ENCODE assay signal across 1 cellular context in genomic region chr4:2963185-2964076, GRCh38.
TF ChIP-seq lines count a peak whose summit lies in the region.

Gene GRK4, plus strand, starts transcription at chr4:2963571. Its CDS starts 500 bp downstream, at chr4:2964071.
Gene NOP14, minus strand, starts transcription at chr4:2963406. Its CDS starts 87 bp downstream, at chr4:2963319.

TF ChIP-seq in K562, 482 proteins besides CTCF, POLR2A, EP300 and RAD21 (continued from another document and continues in another):
- TF ChIP-seq, protein P1, sequence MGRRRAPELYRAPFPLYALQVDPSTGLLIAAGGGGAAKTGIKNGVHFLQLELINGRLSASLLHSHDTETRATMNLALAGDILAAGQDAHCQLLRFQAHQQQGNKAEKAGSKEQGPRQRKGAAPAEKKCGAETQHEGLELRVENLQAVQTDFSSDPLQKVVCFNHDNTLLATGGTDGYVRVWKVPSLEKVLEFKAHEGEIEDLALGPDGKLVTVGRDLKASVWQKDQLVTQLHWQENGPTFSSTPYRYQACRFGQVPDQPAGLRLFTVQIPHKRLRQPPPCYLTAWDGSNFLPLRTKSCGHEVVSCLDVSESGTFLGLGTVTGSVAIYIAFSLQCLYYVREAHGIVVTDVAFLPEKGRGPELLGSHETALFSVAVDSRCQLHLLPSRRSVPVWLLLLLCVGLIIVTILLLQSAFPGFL (CRISPR knock-in tag; IDR thresholded peaks at IDR 0.05), result no peak
- no peak for TF ChIP-seq CHD7 (IDR thresholded peaks at IDR 0.05; ENCODE audit: low read depth, low read length)
- TF ChIP-seq PML (IDR thresholded peaks at IDR 0.05; ENCODE audit: low read length), result peak; percentile 56; the same call in 1 of the 2 replicates
- no peak for TF ChIP-seq STAT5A (IDR thresholded peaks at IDR 0.05; ENCODE audit: borderline replicate concordance, low read length)
- TF ChIP-seq CLOCK (CRISPR knock-in tag; IDR thresholded peaks at IDR 0.05; ENCODE audit: borderline replicate concordance), result no peak
- TF ChIP-seq ZNF134 (CRISPR knock-in tag; conservative IDR thresholded peaks at IDR 0.05), result no peak
- no peak for TF ChIP-seq U2AF2 (optimal IDR thresholded peaks at IDR 0.05; ENCODE audit: low read depth, low read length)
- TF ChIP-seq JUND (IDR thresholded peaks at IDR 0.05; ENCODE audit: borderline replicate concordance, low read depth, low read length), result 0 out of 2 replicates have a peak, but pooled peaks have one; percentile 31
- TF ChIP-seq JUND (tag; IDR thresholded peaks at IDR 0.05; ENCODE audit: borderline replicate concordance, low read depth, low read length), result no peak; the same call in 2 of the 3 replicates
- TF ChIP-seq ATF4 (CRISPR knock-in tag; IDR thresholded peaks at IDR 0.05), result no peak
- TF ChIP-seq MYC (IDR thresholded peaks at IDR 0.05; ENCODE audit: low read depth, low read length), result peak; percentile 99
- TF ChIP-seq MYC (CRISPR knock-in tag; IDR thresholded peaks at IDR 0.05; ENCODE audit: borderline replicate concordance, low read depth), result peak; percentile 96; the same call in 1 of the 2 replicates
- TF ChIP-seq YY1 (IDR thresholded peaks at IDR 0.05; ENCODE audit: borderline replicate concordance in 1 of 3, control insufficient read depth in 1 of 3, extremely low read depth in 1 of 3, insufficient read depth in 3 of 3, insufficient read length in 1 of 3, insufficient replicate concordance in 2 of 3, low read depth in 1 of 3, low read length in 2 of 3), result peak in 2 of 3 experiments; percentile 47 to 70
- TF ChIP-seq ZNF717 (CRISPR knock-in tag; IDR thresholded peaks at IDR 0.05), result no peak
- TF ChIP-seq TOE1 (IDR thresholded peaks at IDR 0.05; ENCODE audit: borderline replicate concordance), result no peak
- TF ChIP-seq TOE1 (CRISPR knock-in tag; IDR thresholded peaks at IDR 0.05; ENCODE audit: borderline replicate concordance, low read depth), result no peak; the same call in 1 of the 2 replicates
- TF ChIP-seq HDAC1 (IDR thresholded peaks at IDR 0.05), result no peak; a peak in 2 of 4 replicates
- TF ChIP-seq, protein P2, sequence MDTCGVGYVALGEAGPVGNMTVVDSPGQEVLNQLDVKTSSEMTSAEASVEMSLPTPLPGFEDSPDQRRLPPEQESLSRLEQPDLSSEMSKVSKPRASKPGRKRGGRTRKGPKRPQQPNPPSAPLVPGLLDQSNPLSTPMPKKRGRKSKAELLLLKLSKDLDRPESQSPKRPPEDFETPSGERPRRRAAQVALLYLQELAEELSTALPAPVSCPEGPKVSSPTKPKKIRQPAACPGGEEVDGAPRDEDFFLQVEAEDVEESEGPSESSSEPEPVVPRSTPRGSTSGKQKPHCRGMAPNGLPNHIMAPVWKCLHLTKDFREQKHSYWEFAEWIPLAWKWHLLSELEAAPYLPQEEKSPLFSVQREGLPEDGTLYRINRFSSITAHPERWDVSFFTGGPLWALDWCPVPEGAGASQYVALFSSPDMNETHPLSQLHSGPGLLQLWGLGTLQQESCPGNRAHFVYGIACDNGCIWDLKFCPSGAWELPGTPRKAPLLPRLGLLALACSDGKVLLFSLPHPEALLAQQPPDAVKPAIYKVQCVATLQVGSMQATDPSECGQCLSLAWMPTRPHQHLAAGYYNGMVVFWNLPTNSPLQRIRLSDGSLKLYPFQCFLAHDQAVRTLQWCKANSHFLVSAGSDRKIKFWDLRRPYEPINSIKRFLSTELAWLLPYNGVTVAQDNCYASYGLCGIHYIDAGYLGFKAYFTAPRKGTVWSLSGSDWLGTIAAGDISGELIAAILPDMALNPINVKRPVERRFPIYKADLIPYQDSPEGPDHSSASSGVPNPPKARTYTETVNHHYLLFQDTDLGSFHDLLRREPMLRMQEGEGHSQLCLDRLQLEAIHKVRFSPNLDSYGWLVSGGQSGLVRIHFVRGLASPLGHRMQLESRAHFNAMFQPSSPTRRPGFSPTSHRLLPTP (IDR thresholded peaks at IDR 0.05; ENCODE audit: borderline replicate concordance, extremely low read depth, insufficient read length), result no peak
- no peak for TF ChIP-seq BRF1 (IDR thresholded peaks at IDR 0.05; ENCODE audit: borderline replicate concordance, extremely low read depth, insufficient read length)
- peak; percentile 65 to 93; a peak in 3 of 4 replicates for TF ChIP-seq FOXA3 (CRISPR knock-in tag; conservative IDR thresholded peaks at IDR 0.05 in 1 of 2, IDR thresholded peaks at IDR 0.05 in 1 of 2)
- TF ChIP-seq PCBP2 (IDR thresholded peaks at IDR 0.05; ENCODE audit: low read depth, low read length, poor library complexity, severe bottlenecking), result no peak
- TF ChIP-seq ZNF780A (CRISPR knock-in tag; IDR thresholded peaks at IDR 0.05), result no peak
- TF ChIP-seq, protein P3, sequence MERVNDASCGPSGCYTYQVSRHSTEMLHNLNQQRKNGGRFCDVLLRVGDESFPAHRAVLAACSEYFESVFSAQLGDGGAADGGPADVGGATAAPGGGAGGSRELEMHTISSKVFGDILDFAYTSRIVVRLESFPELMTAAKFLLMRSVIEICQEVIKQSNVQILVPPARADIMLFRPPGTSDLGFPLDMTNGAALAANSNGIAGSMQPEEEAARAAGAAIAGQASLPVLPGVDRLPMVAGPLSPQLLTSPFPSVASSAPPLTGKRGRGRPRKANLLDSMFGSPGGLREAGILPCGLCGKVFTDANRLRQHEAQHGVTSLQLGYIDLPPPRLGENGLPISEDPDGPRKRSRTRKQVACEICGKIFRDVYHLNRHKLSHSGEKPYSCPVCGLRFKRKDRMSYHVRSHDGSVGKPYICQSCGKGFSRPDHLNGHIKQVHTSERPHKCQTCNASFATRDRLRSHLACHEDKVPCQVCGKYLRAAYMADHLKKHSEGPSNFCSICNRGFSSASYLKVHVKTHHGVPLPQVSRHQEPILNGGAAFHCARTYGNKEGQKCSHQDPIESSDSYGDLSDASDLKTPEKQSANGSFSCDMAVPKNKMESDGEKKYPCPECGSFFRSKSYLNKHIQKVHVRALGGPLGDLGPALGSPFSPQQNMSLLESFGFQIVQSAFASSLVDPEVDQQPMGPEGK (CRISPR knock-in tag; IDR thresholded peaks at IDR 0.05; ENCODE audit: borderline replicate concordance), result no peak
- no peak for TF ChIP-seq EWSR1 (IDR thresholded peaks at IDR 0.05; ENCODE audit: borderline replicate concordance, low read depth, partially characterized antibody)
- TF ChIP-seq POLR2G (IDR thresholded peaks at IDR 0.05; ENCODE audit: low read depth, low read length), result peak; percentile 98
- TF ChIP-seq, protein P4, sequence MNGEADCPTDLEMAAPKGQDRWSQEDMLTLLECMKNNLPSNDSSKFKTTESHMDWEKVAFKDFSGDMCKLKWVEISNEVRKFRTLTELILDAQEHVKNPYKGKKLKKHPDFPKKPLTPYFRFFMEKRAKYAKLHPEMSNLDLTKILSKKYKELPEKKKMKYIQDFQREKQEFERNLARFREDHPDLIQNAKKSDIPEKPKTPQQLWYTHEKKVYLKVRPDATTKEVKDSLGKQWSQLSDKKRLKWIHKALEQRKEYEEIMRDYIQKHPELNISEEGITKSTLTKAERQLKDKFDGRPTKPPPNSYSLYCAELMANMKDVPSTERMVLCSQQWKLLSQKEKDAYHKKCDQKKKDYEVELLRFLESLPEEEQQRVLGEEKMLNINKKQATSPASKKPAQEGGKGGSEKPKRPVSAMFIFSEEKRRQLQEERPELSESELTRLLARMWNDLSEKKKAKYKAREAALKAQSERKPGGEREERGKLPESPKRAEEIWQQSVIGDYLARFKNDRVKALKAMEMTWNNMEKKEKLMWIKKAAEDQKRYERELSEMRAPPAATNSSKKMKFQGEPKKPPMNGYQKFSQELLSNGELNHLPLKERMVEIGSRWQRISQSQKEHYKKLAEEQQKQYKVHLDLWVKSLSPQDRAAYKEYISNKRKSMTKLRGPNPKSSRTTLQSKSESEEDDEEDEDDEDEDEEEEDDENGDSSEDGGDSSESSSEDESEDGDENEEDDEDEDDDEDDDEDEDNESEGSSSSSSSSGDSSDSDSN (IDR thresholded peaks at IDR 0.05; ENCODE audit: borderline replicate concordance in 1 of 2, low read depth in 2 of 2, low read length in 2 of 2), result peak; percentile 3 to 76; a peak in 1 of 4 replicates
- TF ChIP-seq HNRNPL (IDR thresholded peaks at IDR 0.05; ENCODE audit: low read depth, low read length), result no peak; the same call in 1 of the 2 replicates
- TF ChIP-seq HDAC8 (tag; IDR thresholded peaks at IDR 0.05), result peak; percentile 22; the same call in 1 of the 2 replicates
